8 cellular contexts compared by ENCODE assay signal in genomic region chr19:41324921-41325639, GRCh38. TPM values are rescaled to one million over a fixed set of nuclear protein-coding genes. Genes with fewer than 3 reads are reported as not detected.
A peak's percentile ranks its signal among the peaks of the same experiment; 100 is the strongest.
DNase-seq lines count a peak whose midpoint lies in the region; ATAC-seq and TF ChIP-seq lines count a peak whose summit lies in the region.

No MANE protein-coding gene starts in this region.

- H3K36me3 ChIP-seq in mammary epithelial cell (ENCODE audit: insufficient read depth, low read length) (peaks cover 3% of the 10 kb centered on the region), heart left ventricle (peaks cover 0 to 43% (median 15%) of the 10 kb centered on the region in 9 donors)

- BruUV-seq in MCF 10A (replicated peaks; lab: Mats Ljungman, UMichigan) (no TSS peak), mammary epithelial cell (replicated peaks; lab: Mats Ljungman, UMichigan) (no TSS peak)

- H3K4me3 ChIP-seq in mammary epithelial cell (replicated peaks in 1 of 3; ENCODE audit: insufficient read depth in 1 of 3, low read depth in 2 of 3, low read length in 3 of 3) (no peak overlapping the region), heart left ventricle (peak overlapping the region in 10 of 12 donors; percentile 7 to 56 (median 42))

- dilution Hi-C loops in mammary epithelial cell (cut with HindIII; ENCODE audit: low sequenced_read_pairs) = no loop called here

- TF ChIP-seq POLR2A in heart left ventricle (IDR thresholded peaks at IDR 0.05) = peak in 1 of 2 donors; percentile 42

- H3K4me3 Mint-ChIP-seq in MCF 10A (ENCODE audit: unreplicated experiment) (peak overlapping the region; percentile 30), progenitor cell of endocrine pancreas (ENCODE audit: low read depth) (peak overlapping the region; percentile 65)
- H3K4me3 Mint-ChIP-seq in activated T-cell treated with anti-CD3 and anti-CD28 coated beads, Interleukin-2, amount 50 U/mL, for 72 hours = peak overlapping the region in 1 of 2 donors; percentile 52

- peak; percentile 79 for DNase-seq in MCF 10A (ENCODE audit: unreplicated experiment)
- no peak for DNase-seq in mammary epithelial cell
- DNase-seq in activated T-cell treated with anti-CD3 and anti-CD28 coated beads, Interleukin-2, amount 50 U/mL, for 72 hours = no peak
- DNase-seq in heart left ventricle = peak; percentile 88 to 90 (median 89)
- DNase-seq in progenitor cell of endocrine pancreas (ENCODE audit: low spot score, unreplicated experiment) = no peak
- DNase-seq in mucosa of gallbladder (ENCODE audit: low spot score) = no peak

- ATAC-seq in activated T-cell treated with anti-CD3 and anti-CD28 coated beads, Interleukin-2, amount 50 U/mL, for 72 hours (replicated peaks in 1 of 2) = no peak
- ATAC-seq in heart left ventricle = peak; percentile 33 to 74 (median 60)
- no peak for ATAC-seq in GM18858 (IDR thresholded peaks at IDR 0.05; ENCODE audit: unreplicated experiment)
- ATAC-seq in HG02588 (IDR thresholded peaks at IDR 0.05; ENCODE audit: unreplicated experiment) = no peak

- H3K27ac ChIP-seq in mammary epithelial cell (ENCODE audit: insufficient read depth, low read depth, low read length) (no peak overlapping the region), heart left ventricle (peak overlapping the region; percentile 76 to 95 (median 89))

- H3K27ac Mint-ChIP-seq in MCF 10A (ENCODE audit: low read depth, unreplicated experiment) (peak overlapping the region; percentile 7), progenitor cell of endocrine pancreas (peak overlapping the region; percentile 77)
- peak overlapping the region; percentile 95 for H3K27ac Mint-ChIP-seq in activated T-cell treated with anti-CD3 and anti-CD28 coated beads, Interleukin-2, amount 50 U/mL, for 72 hours

- no peak overlapping the region for H2AFZ ChIP-seq in mammary epithelial cell (ENCODE audit: low read depth, low read length)

- no peak overlapping the region for H3K4me2 ChIP-seq in mammary epithelial cell (ENCODE audit: insufficient read depth, low read depth, low read length)

- peaks cover 51% of the 10 kb centered on the region for H3K4me1 Mint-ChIP-seq in MCF 10A (ENCODE audit: insufficient read depth, unreplicated experiment)
- H3K4me1 Mint-ChIP-seq in activated T-cell treated with anti-CD3 and anti-CD28 coated beads, Interleukin-2, amount 50 U/mL, for 72 hours (ENCODE audit: low read depth) = peaks cover 59% of the 10 kb centered on the region
- peaks cover 36% of the 10 kb centered on the region for H3K4me1 Mint-ChIP-seq in progenitor cell of endocrine pancreas (ENCODE audit: low read depth)

- H3K4me1 ChIP-seq in mammary epithelial cell (ENCODE audit: insufficient read depth, low read length) = peaks cover 51% of the 10 kb centered on the region
- peaks cover 4 to 93% (median 79%) of the 10 kb centered on the region in 12 donors for H3K4me1 ChIP-seq in heart left ventricle

- CTCF ChIA-PET in MCF 10A (lab: Yijun Ruan, JAX) (interaction anchor here (0.5 to 0.7 kb wide), 2 partner anchors 27 to 71 kb away, joined by 3 read pairs; no protein-coding TSS in a partner anchor), mammary epithelial cell (lab: Charles Lee; ENCODE audit: low non-redundant PET) (no interaction called here)

- peaks cover 25% of the 10 kb centered on the region for H3K36me3 Mint-ChIP-seq in MCF 10A (ENCODE audit: insufficient read depth, unreplicated experiment)
- peaks cover 6 to 19% of the 10 kb centered on the region in 2 donors for H3K36me3 Mint-ChIP-seq in activated T-cell treated with anti-CD3 and anti-CD28 coated beads, Interleukin-2, amount 50 U/mL, for 72 hours (ENCODE audit: insufficient read depth in 2 of 2)
- peaks cover 5% of the 10 kb centered on the region for H3K36me3 Mint-ChIP-seq in progenitor cell of endocrine pancreas (ENCODE audit: insufficient read depth)

- TF ChIP-seq CTCF in MCF 10A (IDR thresholded peaks at IDR 0.05; ENCODE audit: unreplicated experiment) = no peak
- no peak for TF ChIP-seq CTCF in mammary epithelial cell (conservative IDR thresholded peaks at IDR 0.05 in 1 of 2, IDR thresholded peaks at IDR 0.05 in 1 of 2; ENCODE audit: extremely low read depth in 1 of 2, insufficient read depth in 1 of 2, low read depth in 1 of 2, low read length in 2 of 2)
- TF ChIP-seq CTCF in heart left ventricle (IDR thresholded peaks at IDR 0.05) = no peak
- TF ChIP-seq CTCF in progenitor cell of endocrine pancreas (IDR thresholded peaks at IDR 0.05; ENCODE audit: unreplicated experiment) = no peak

- H3K79me2 ChIP-seq in mammary epithelial cell (ENCODE audit: insufficient read depth, low read length) = peaks cover 4% of the 10 kb centered on the region

- intact Hi-C loops in MCF 10A (cut with micrococcal nuclease) = loop anchor here (10.0 kb wide), 1 partner anchor 250 kb away; the partner anchor contains the start of gene CEACAM21
- intact Hi-C loops in mammary epithelial cell (cut with micrococcal nuclease) = loop anchor here (10.0 kb wide), 1 partner anchor 240 kb away; no protein-coding TSS in a partner anchor
- intact Hi-C loops in heart left ventricle (cut with DNase I) = loop anchor here in 7 of 10 donors (2.0 to 10.0 kb wide), 6 partner anchors 14 to 240 kb away; partner anchors contain the start of genes B3GNT8 (in 1 of the 7) and CCDC97 (in 1 of the 7)

- H3K9ac ChIP-seq in mammary epithelial cell (ENCODE audit: insufficient read depth, low read length) = no peak overlapping the region

- WGBS in mammary epithelial cell (ENCODE audit: low coverage, missing lambda C conversion rate) = 28% methylated on average over 2 of the region's 23 CpGs
- 3 to 9% (median 4%) methylated on average over 20 to 23 of the region's 23 CpGs for WGBS in heart left ventricle, 4 donors

- POLR2A ChIA-PET in MCF 10A (lab: Yijun Ruan, JAX) = interaction anchor here (0.7 to 1.4 kb wide), 6 partner anchors 11 to 604 kb away, joined by 3 to 5 read pairs (median 3); no protein-coding TSS in a partner anchor

- H3K9me3 Mint-ChIP-seq in MCF 10A (ENCODE audit: unreplicated experiment) = no peaks in the 10 kb centered on the region
- H3K9me3 Mint-ChIP-seq in activated T-cell treated with anti-CD3 and anti-CD28 coated beads, Interleukin-2, amount 50 U/mL, for 72 hours = no peaks in the 10 kb centered on the region
- no peaks in the 10 kb centered on the region for H3K9me3 Mint-ChIP-seq in progenitor cell of endocrine pancreas (ENCODE audit: low read depth)

- H3K27me3 ChIP-seq in mammary epithelial cell (ENCODE audit: insufficient read depth, low read length) = no peaks in the 10 kb centered on the region
- H3K27me3 ChIP-seq in heart left ventricle = no peaks in the 10 kb centered on the region

- no peaks in the 10 kb centered on the region for H4K20me1 ChIP-seq in mammary epithelial cell (ENCODE audit: insufficient read depth, low read length)

- in situ Hi-C loops in mammary epithelial cell (cut with MboI; ENCODE audit: low sequenced_read_pairs in 2 of 2) = loop anchor here in 1 of 2 donors (25.0 kb wide), 1 partner anchor 237 kb away; no protein-coding TSS in a partner anchor

- H3K9me3 ChIP-seq in mammary epithelial cell (replicated peaks; ENCODE audit: insufficient read depth, low read length) (no peaks in the 10 kb centered on the region), heart left ventricle (no peaks in the 10 kb centered on the region)

- H3K27me3 Mint-ChIP-seq in MCF 10A (ENCODE audit: insufficient read depth, unreplicated experiment) = no peaks in the 10 kb centered on the region
- H3K27me3 Mint-ChIP-seq in activated T-cell treated with anti-CD3 and anti-CD28 coated beads, Interleukin-2, amount 50 U/mL, for 72 hours (ENCODE audit: low read depth) = no peaks in the 10 kb centered on the region
- H3K27me3 Mint-ChIP-seq in progenitor cell of endocrine pancreas = peaks cover 8% of the 10 kb centered on the region

RNA-seq across cellular contexts. Expression of gene CCDC97, which starts 15.1 kb away (rescaled TPM):
- total RNA-seq in MCF 10A (2022) (25.0 and 28.5 TPM in 2 replicates), mammary epithelial cell (10 to 100 TPM; 10.8 to 24.8 TPM), heart left ventricle (10 to 100 TPM; 10.0 to 22.2 (median 14.2) TPM), progenitor cell of endocrine pancreas (44.9 and 46.5 TPM in 2 replicates), mucosa of gallbladder (26.2 TPM)
- polyA plus RNA-seq in mammary epithelial cell (9.5 TPM), heart left ventricle (10 to 100 TPM; 12.8 to 16.0 TPM)
- 34.4 TPM for polyA minus RNA-seq in mammary epithelial cell
- 10 to 100 TPM; 28.8 to 33.4 TPM for total RNA-seq in activated T-cell treated with anti-CD3 and anti-CD28 coated beads, Interleukin-2, amount 50 U/mL, for 72 hours

RNA-seq across cellular contexts. Expression of gene TGFB1, which starts 28.6 kb away (rescaled TPM):
- total RNA-seq in MCF 10A (2022) (27.8 and 33.7 TPM in 2 replicates), mammary epithelial cell (10 to 100 TPM in 1 of 2 donors, 1 to 10 TPM in 1; 9.8 to 84.1 TPM), heart left ventricle (10 to 100 TPM in 8 of 9 donors, 1 to 10 TPM in 1; 9.4 to 68.8 (median 13.9) TPM), progenitor cell of endocrine pancreas (4.3 and 5.5 TPM in 2 replicates), mucosa of gallbladder (47.1 TPM)
- polyA plus RNA-seq in mammary epithelial cell (9.8 TPM), heart left ventricle (10 to 100 TPM; 13.4 to 24.0 TPM)
- polyA minus RNA-seq in mammary epithelial cell = 52.0 TPM
- 10 to 100 TPM; 93.5 to 94.2 TPM for total RNA-seq in activated T-cell treated with anti-CD3 and anti-CD28 coated beads, Interleukin-2, amount 50 U/mL, for 72 hours

RNA-seq across cellular contexts. Expression of gene B9D2, which starts 38.9 kb away (rescaled TPM):
- 5.5 and 5.7 TPM in 2 replicates for total RNA-seq in MCF 10A (2022)
- total RNA-seq in mammary epithelial cell = 1 to 10 TPM; 3.0 to 3.6 TPM
- 5.3 TPM for polyA plus RNA-seq in mammary epithelial cell
- 0.57 TPM for polyA minus RNA-seq in mammary epithelial cell
- total RNA-seq in activated T-cell treated with anti-CD3 and anti-CD28 coated beads, Interleukin-2, amount 50 U/mL, for 72 hours = 1 to 10 TPM; 6.4 to 7.7 TPM
- 1 to 10 TPM; 2.0 to 5.1 (median 3.3) TPM for total RNA-seq in heart left ventricle
- 10 to 100 TPM in 1 of 2 donors, 1 to 10 TPM in 1; 1.9 to 14.6 TPM for polyA plus RNA-seq in heart left ventricle
- total RNA-seq in progenitor cell of endocrine pancreas = 8.6 and 10.7 TPM in 2 replicates
- 12.8 TPM for total RNA-seq in mucosa of gallbladder

RNA-seq across cellular contexts. Expression of gene TMEM91, which starts 51.3 kb away (rescaled TPM):
- total RNA-seq in MCF 10A (2022) (6.1 and 8.3 TPM in 2 replicates), mammary epithelial cell (1 to 10 TPM; 5.7 to 7.5 TPM), heart left ventricle (1 to 10 TPM; 1.0 to 5.4 (median 2.5) TPM), progenitor cell of endocrine pancreas (12.8 and 14.3 TPM in 2 replicates), mucosa of gallbladder (8.6 TPM)
- polyA plus RNA-seq in mammary epithelial cell (4.0 TPM), heart left ventricle (1 to 10 TPM; 2.5 to 6.7 TPM)
- 2.1 TPM for polyA minus RNA-seq in mammary epithelial cell
- total RNA-seq in activated T-cell treated with anti-CD3 and anti-CD28 coated beads, Interleukin-2, amount 50 U/mL, for 72 hours = 10 to 100 TPM; 12.3 to 12.8 TPM

Comparison
In these comparisons a context has a peak if more than half of its experiments do, and no peak if none do; other contexts are left out.
1. DNase-seq: peak in MCF 10A (single experiment) and heart left ventricle (5 of 5); none in mammary epithelial cell (single experiment), activated T-cell treated with anti-CD3 and anti-CD28 coated beads, Interleukin-2, amount 50 U/mL, for 72 hours (0 of 2), progenitor cell of endocrine pancreas (single experiment) and mucosa of gallbladder (single experiment).
2. H3K27ac Mint-ChIP-seq: peak in every context shown above with its lines; median percentile 95 in activated T-cell treated with anti-CD3 and anti-CD28 coated beads, Interleukin-2, amount 50 U/mL, for 72 hours; 77 in progenitor cell of endocrine pancreas; 7 in MCF 10A.
3. H3K4me3 ChIP-seq: peak in heart left ventricle (10 of 12); none in mammary epithelial cell (0 of 3).
4. ATAC-seq: peak in heart left ventricle (4 of 4); none in activated T-cell treated with anti-CD3 and anti-CD28 coated beads, Interleukin-2, amount 50 U/mL, for 72 hours (0 of 2), GM18858 (single experiment) and HG02588 (single experiment).